1 cellular context compared by ENCODE assay signal in genomic region chr1:167439301-167439988, GRCh38.
TF ChIP-seq lines count a peak whose summit lies in the region.

No MANE protein-coding gene starts in this region.

TF ChIP-seq in HepG2, 621 proteins besides CTCF, POLR2A, EP300 and RAD21 (continued from another document and continues in another):
- TF ChIP-seq CBX1 (IDR thresholded peaks at IDR 0.05; ENCODE audit: low read depth) (no peak), CHCHD3 (CRISPR knock-in tag; IDR thresholded peaks at IDR 0.05) (no peak), ZNF431 (CRISPR knock-in tag; IDR thresholded peaks at IDR 0.05; ENCODE audit: borderline replicate concordance, low read depth) (0 out of 2 replicates have a peak, but pooled peaks have one; percentile 64), ZFP41 (CRISPR knock-in tag; IDR thresholded peaks at IDR 0.05; ENCODE audit: borderline replicate concordance) (no peak), HDAC2 (CRISPR knock-in tag; IDR thresholded peaks at IDR 0.05) (no peak), HNRNPK (IDR thresholded peaks at IDR 0.05; ENCODE audit: low read depth, low read length, poor library complexity, severe bottlenecking) (no peak), TFDP2 (CRISPR knock-in tag; IDR thresholded peaks at IDR 0.05) (peak; percentile 81), MLLT10 (CRISPR knock-in tag; IDR thresholded peaks at IDR 0.05) (no peak), ZGPAT (CRISPR knock-in tag; IDR thresholded peaks at IDR 0.05) (0 out of 2 replicates have a peak, but pooled peaks have one; percentile 39), ZBTB49 (CRISPR knock-in tag; IDR thresholded peaks at IDR 0.05; ENCODE audit: borderline replicate concordance) (no peak), BATF2 (CRISPR knock-in tag; IDR thresholded peaks at IDR 0.05) (0 out of 2 replicates have a peak, but pooled peaks have one; percentile 54), CEBPG (CRISPR knock-in tag; IDR thresholded peaks at IDR 0.05) (no peak), TBX2 (CRISPR knock-in tag; IDR thresholded peaks at IDR 0.05; ENCODE audit: borderline replicate concordance) (no peak), KLF6 (CRISPR knock-in tag; IDR thresholded peaks at IDR 0.05) (no peak), ZBTB20 (CRISPR knock-in tag; IDR thresholded peaks at IDR 0.05; ENCODE audit: borderline replicate concordance, low read depth) (peak; percentile 53; the same call in 1 of the 2 replicates), TOE1 (CRISPR knock-in tag; IDR thresholded peaks at IDR 0.05) (no peak), E2F5 (CRISPR knock-in tag; conservative IDR thresholded peaks at IDR 0.05) (peak; percentile 62), ZNF737 (CRISPR knock-in tag; IDR thresholded peaks at IDR 0.05; ENCODE audit: borderline replicate concordance) (0 out of 2 replicates have a peak, but pooled peaks have one; percentile 56), ZNF562 (CRISPR knock-in tag; IDR thresholded peaks at IDR 0.05; ENCODE audit: borderline replicate concordance) (0 out of 2 replicates have a peak, but pooled peaks have one; percentile 58), BRD4 (CRISPR knock-in tag; IDR thresholded peaks at IDR 0.05) (no peak), FOXJ3 (CRISPR knock-in tag; IDR thresholded peaks at IDR 0.05; ENCODE audit: borderline replicate concordance) (0 out of 2 replicates have a peak, but pooled peaks have one; percentile 23), MXD4 (CRISPR knock-in tag; IDR thresholded peaks at IDR 0.05) (peak; percentile 93), ZNF30 (CRISPR knock-in tag; IDR thresholded peaks at IDR 0.05) (0 out of 2 replicates have a peak, but pooled peaks have one; percentile 53), PRDM4 (CRISPR knock-in tag; IDR thresholded peaks at IDR 0.05; ENCODE audit: borderline replicate concordance) (no peak), ZNF546 (CRISPR knock-in tag; conservative IDR thresholded peaks at IDR 0.05) (0 out of 2 replicates have a peak, but pooled peaks have one; percentile 45), ZNF260 (CRISPR knock-in tag; IDR thresholded peaks at IDR 0.05; ENCODE audit: borderline replicate concordance, low read depth) (no peak), ATF4 (CRISPR knock-in tag; IDR thresholded peaks at IDR 0.05) (no peak), SKIL (CRISPR knock-in tag; IDR thresholded peaks at IDR 0.05; ENCODE audit: borderline replicate concordance) (no peak), BORCS8-MEF2B (CRISPR knock-in tag; IDR thresholded peaks at IDR 0.05) (peak; percentile 92), KDM2A (CRISPR knock-in tag; IDR thresholded peaks at IDR 0.05; ENCODE audit: borderline replicate concordance, low read depth) (no peak), ZUFSP (CRISPR knock-in tag; IDR thresholded peaks at IDR 0.05; ENCODE audit: borderline replicate concordance) (no peak), ZNF558 (CRISPR knock-in tag; IDR thresholded peaks at IDR 0.05; ENCODE audit: borderline replicate concordance) (0 out of 2 replicates have a peak, but pooled peaks have one; percentile 39), ZNF841 (CRISPR knock-in tag; IDR thresholded peaks at IDR 0.05; ENCODE audit: borderline replicate concordance) (0 out of 2 replicates have a peak, but pooled peaks have one; percentile 40), KMT2A (CRISPR knock-in tag; IDR thresholded peaks at IDR 0.05) (peak; percentile 27; the same call in 1 of the 2 replicates), ZNF574 (CRISPR knock-in tag; IDR thresholded peaks at IDR 0.05) (peak; percentile 46), MAX (IDR thresholded peaks at IDR 0.05) (peak; percentile 84), SP4 (CRISPR knock-in tag; IDR thresholded peaks at IDR 0.05) (peak; percentile 35; the same call in 1 of the 2 replicates), ZNF552 (CRISPR knock-in tag; IDR thresholded peaks at IDR 0.05; ENCODE audit: borderline replicate concordance) (no peak), ZNF879 (CRISPR knock-in tag; IDR thresholded peaks at IDR 0.05) (no peak), GABPB1 (CRISPR knock-in tag; IDR thresholded peaks at IDR 0.05) (no peak), SOX6 (IDR thresholded peaks at IDR 0.05) (no peak), SOX6 (CRISPR knock-in tag; IDR thresholded peaks at IDR 0.05) (no peak), THAP11 (CRISPR knock-in tag; IDR thresholded peaks at IDR 0.05) (no peak), RNF2 (conservative IDR thresholded peaks at IDR 0.05; ENCODE audit: low read depth) (peak; percentile 79; the same call in 1 of the 2 replicates)
